ENCODE assay signal across 13 cellular contexts in genomic region chr9:38032266-38032830, GRCh38. TPM values are rescaled to one million over a fixed set of nuclear protein-coding genes. Genes with fewer than 3 reads are reported as not detected.
DNase-seq lines count a peak whose midpoint lies in the region; ATAC-seq, FAIRE-seq and TF ChIP-seq lines count a peak whose summit lies in the region.
"Had no signal": no experiment of that assay in that cellular context is flagged by ENCODE, and none has a peak within 500 bp of the region (broad histone marks: within the 10 kb centered on the region; RNA-seq: fewer than 3 reads in every experiment).

No MANE protein-coding gene starts in this region.

- H3K27me3 ChIP-seq in bronchial epithelial cell (ENCODE audit: control insufficient read depth, insufficient read depth, low read length): no peaks in the 10 kb centered on the region
- H3K27me3 ChIP-seq: SJCRH30 had no signal

- H3K27me3 Mint-ChIP-seq in activated CD4-positive, alpha-beta memory T cell treated with anti-CD3 and anti-CD28 coated beads, Interleukin-2, amount 10 ng/mL, durations not matched to agents 7 days and 5 days: no peaks in the 10 kb centered on the region

- in situ Hi-C loops in GM13976 (cut with MboI; ENCODE audit: low sequenced_read_pairs, unreplicated experiment): no loop called here

- H3K36me3 ChIP-seq in bronchial epithelial cell (ENCODE audit: control insufficient read depth, insufficient read depth, low read length): no peaks in the 10 kb centered on the region
- H3K36me3 ChIP-seq: SJCRH30 had no signal

- no peak for FAIRE-seq in bronchial epithelial cell (lab: Jason Lieb, UNC)

- POLR2A ChIA-PET in activated CD4-positive, alpha-beta memory T cell treated with anti-CD3 and anti-CD28 coated beads, Interleukin-2, amount 10 ng/mL, durations not matched to agents 7 days and 5 days (lab: Charles Lee): no interaction called here

- H3K4me1 Mint-ChIP-seq in activated CD4-positive, alpha-beta memory T cell treated with anti-CD3 and anti-CD28 coated beads, Interleukin-2, amount 10 ng/mL, durations not matched to agents 7 days and 5 days: peaks cover 3% of the 10 kb centered on the region
- H3K4me1 Mint-ChIP-seq: CD4-positive, CD25-positive, alpha-beta regulatory T cell had no signal

- H3K9me3 Mint-ChIP-seq in activated CD4-positive, alpha-beta memory T cell treated with anti-CD3 and anti-CD28 coated beads, Interleukin-2, amount 10 ng/mL, durations not matched to agents 7 days and 5 days: no peaks in the 10 kb centered on the region
- H3K9me3 Mint-ChIP-seq: CD4-positive, CD25-positive, alpha-beta regulatory T cell; naive thymus-derived CD8-positive, alpha-beta T cell had no signal

- DNase-seq in HT-29 (ENCODE audit: low spot score): peak; percentile 81
- peak; percentile 42 for DNase-seq in bronchial epithelial cell (ENCODE audit: low read depth)
- peak; percentile 60 for DNase-seq in left lobe of liver (ENCODE audit: low spot score)
- DNase-seq in sciatic nerve (ENCODE audit: low spot score): no peak
- DNase-seq in GM13976 (ENCODE audit: low spot score): no peak
- no peak for DNase-seq in activated CD4-positive, alpha-beta memory T cell treated with anti-CD3 and anti-CD28 coated beads, Interleukin-2, amount 10 ng/mL, durations not matched to agents 7 days and 5 days
- DNase-seq in foreskin melanocyte: no peak
- DNase-seq: activated gamma-delta T cell treated with Interleukin-2 at 50 U/mL for 16 hours; CD4-positive, CD25-positive, alpha-beta regulatory T cell; NCI-H226; SJCRH30 had no signal

- TF ChIP-seq CTCF in bronchial epithelial cell (IDR thresholded peaks at IDR 0.05; ENCODE audit: insufficient read depth, low read length, severe bottlenecking) (no peak), GM13976 (IDR thresholded peaks at IDR 0.05; ENCODE audit: borderline replicate concordance, control extremely low read depth, extremely low read depth, insufficient read depth, missing control alignments) (no peak)

- H3K4me3 ChIP-seq in bronchial epithelial cell (ENCODE audit: low read depth, low read length): no peak overlapping the region
- H3K4me3 ChIP-seq: SJCRH30 had no signal

- no peaks in the 10 kb centered on the region for H3K36me3 Mint-ChIP-seq in activated CD4-positive, alpha-beta memory T cell treated with anti-CD3 and anti-CD28 coated beads, Interleukin-2, amount 10 ng/mL, durations not matched to agents 7 days and 5 days (ENCODE audit: low read depth)
- H3K36me3 Mint-ChIP-seq: CD4-positive, CD25-positive, alpha-beta regulatory T cell; naive thymus-derived CD8-positive, alpha-beta T cell had no signal

- no peak overlapping the region for H3K27ac Mint-ChIP-seq in activated CD4-positive, alpha-beta memory T cell treated with anti-CD3 and anti-CD28 coated beads, Interleukin-2, amount 10 ng/mL, durations not matched to agents 7 days and 5 days
- H3K27ac Mint-ChIP-seq: CD4-positive, CD25-positive, alpha-beta regulatory T cell had no signal

- CTCF ChIA-PET in activated CD4-positive, alpha-beta memory T cell treated with anti-CD3 and anti-CD28 coated beads, Interleukin-2, amount 10 ng/mL, durations not matched to agents 7 days and 5 days (lab: Charles Lee): interaction anchor here (0.6 kb wide), 1 partner anchor 116 kb away, joined by 3 read pairs; no protein-coding TSS in a partner anchor

- no peak overlapping the region for H3K4me3 Mint-ChIP-seq in activated CD4-positive, alpha-beta memory T cell treated with anti-CD3 and anti-CD28 coated beads, Interleukin-2, amount 10 ng/mL, durations not matched to agents 7 days and 5 days
- H3K4me3 Mint-ChIP-seq: CD4-positive, CD25-positive, alpha-beta regulatory T cell; naive thymus-derived CD8-positive, alpha-beta T cell had no signal

- intact Hi-C loops in sciatic nerve (cut with DNase I): no loop called here

- ATAC-seq in left lobe of liver: peak; percentile 50
- peak; percentile 5 for ATAC-seq in sciatic nerve
- no peak for ATAC-seq in GM18909 (IDR thresholded peaks at IDR 0.05; ENCODE audit: poor library complexity, unreplicated experiment)
- ATAC-seq: naive thymus-derived CD8-positive, alpha-beta T cell had no signal

RNA-seq across cellular contexts. Expression of gene SHB, which starts 36.7 kb away (rescaled TPM):
- total RNA-seq in HT-29 (2014; rRNA removed; shearing (Covaris generic)): 54.8 and 65.4 TPM in 2 replicates
- total RNA-seq in bronchial epithelial cell (14.5 and 16.6 TPM in 2 replicates), left lobe of liver (14.1 TPM), sciatic nerve (15.9 TPM)
- total RNA-seq in activated CD4-positive, alpha-beta memory T cell treated with anti-CD3 and anti-CD28 coated beads, Interleukin-2, amount 10 ng/mL, durations not matched to agents 7 days and 5 days: 1 to 10 TPM in 1 of 2 experiments, under 1 TPM in 1; 0.93 to 1.0 TPM

Comparison
In these comparisons a context has a peak if more than half of its experiments do, and no peak if none do; other contexts are left out.
1. DNase-seq: peak in HT-29 (single experiment), bronchial epithelial cell (single experiment) and left lobe of liver (single experiment); none in sciatic nerve (single experiment), GM13976 (single experiment), activated CD4-positive, alpha-beta memory T cell treated with anti-CD3 and anti-CD28 coated beads, Interleukin-2, amount 10 ng/mL, durations not matched to agents 7 days and 5 days (single experiment) and foreskin melanocyte (single experiment).